ENCODE assay signal across 8 cellular contexts in the genomic region with DNA sequence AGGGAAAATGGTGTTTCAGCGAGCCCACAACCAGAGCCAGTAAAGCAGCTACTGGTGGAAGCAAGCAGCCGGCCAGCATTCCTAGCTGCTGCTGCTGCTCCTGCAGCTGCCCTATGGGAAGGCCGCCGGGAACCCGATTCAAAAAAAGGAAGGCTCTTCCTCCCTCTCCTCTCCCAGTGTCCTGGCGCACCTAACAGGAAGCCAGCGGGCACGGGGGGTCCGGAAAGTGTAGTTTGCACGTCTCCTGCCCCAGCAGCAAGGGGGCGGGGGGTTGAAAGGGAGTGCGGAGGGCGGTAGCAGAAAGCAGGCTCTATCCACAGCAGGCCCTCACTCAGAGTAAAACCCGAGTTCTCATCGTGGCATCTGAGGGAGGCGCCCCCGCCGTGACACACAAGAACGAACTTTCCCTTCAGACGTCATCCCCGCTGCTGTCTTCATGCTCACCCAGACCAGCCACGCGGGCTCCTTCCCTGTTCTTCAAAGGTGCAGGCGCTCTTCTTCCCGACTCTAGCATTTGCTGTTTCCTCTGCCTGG. TPM values are rescaled to one million over a fixed set of nuclear protein-coding genes. Genes with fewer than 3 reads are reported as not detected.
A peak's percentile ranks its signal among the peaks of the same experiment; 100 is the strongest.
DNase-seq lines count a peak whose midpoint lies in the region; ATAC-seq and TF ChIP-seq lines count a peak whose summit lies in the region.

No MANE protein-coding gene starts in this region.

- H3K36me3 Mint-ChIP-seq in MCF 10A (ENCODE audit: insufficient read depth, unreplicated experiment): no peaks in the 10 kb centered on the region

- no peak overlapping the region for H3K27ac Mint-ChIP-seq in MCF 10A (ENCODE audit: low read depth, unreplicated experiment)

- H3K4me2 ChIP-seq in skeletal muscle satellite cell (ENCODE audit: low read length): peak overlapping the region; percentile 80

- TF ChIP-seq CTCF in breast epithelium (IDR thresholded peaks at IDR 0.05) (peak in 1 of 3 donors; percentile 9), MCF 10A (IDR thresholded peaks at IDR 0.05; ENCODE audit: unreplicated experiment) (no peak), astrocyte of the spinal cord (IDR thresholded peaks at IDR 0.05; ENCODE audit: low read depth, low read length) (no peak)

- H3K4me3 ChIP-seq in breast epithelium (peak overlapping the region; percentile 33 to 66 (median 45)), astrocyte of the spinal cord (ENCODE audit: low read depth, low read length) (no peak overlapping the region), skeletal muscle satellite cell (ENCODE audit: low read length) (peak overlapping the region; percentile 58)

- CTCF ChIA-PET in MCF 10A (lab: Yijun Ruan, JAX): interaction anchor here (0.8 to 6.6 kb wide), 5 partner anchors 30 to 275 kb away, joined by 3 to 43 read pairs (median 4); no protein-coding TSS in a partner anchor

- POLR2A ChIA-PET in MCF 10A (lab: Yijun Ruan, JAX): no interaction called here

- TF ChIP-seq POLR2A in breast epithelium (IDR thresholded peaks at IDR 0.05): no peak

- peaks cover 8% of the 10 kb centered on the region for H3K4me1 Mint-ChIP-seq in MCF 10A (ENCODE audit: insufficient read depth, unreplicated experiment)

- peak in 1 of 2 donors; percentile 43 for DNase-seq in breast epithelium (ENCODE audit: low spot score in 2 of 2)
- no peak for DNase-seq in MCF 10A (ENCODE audit: unreplicated experiment)
- peak; percentile 63 for DNase-seq in astrocyte of the spinal cord (ENCODE audit: low read depth, low spot score)
- peak; percentile 70 for DNase-seq in iPS-NIHi7 (ENCODE audit: extremely low spot score)
- no peak for DNase-seq in NCI-H2171 treated with DMSO at 0.1 percent for 48 hours (lab: John Stamatoyannopoulos, UW)

- H3K9me3 Mint-ChIP-seq in MCF 10A (ENCODE audit: unreplicated experiment): no peaks in the 10 kb centered on the region

- no peaks in the 10 kb centered on the region for H3K27me3 ChIP-seq in breast epithelium
- peaks cover 3% of the 10 kb centered on the region for H3K27me3 ChIP-seq in skeletal muscle satellite cell (ENCODE audit: control insufficient read depth, insufficient read depth, low read length)

- no peak for ATAC-seq in HG03469 (IDR thresholded peaks at IDR 0.05; ENCODE audit: unreplicated experiment)
- no peak for ATAC-seq in GM21619 (IDR thresholded peaks at IDR 0.05; ENCODE audit: unreplicated experiment)

- H3K9me3 ChIP-seq in breast epithelium (no peaks in the 10 kb centered on the region), skeletal muscle satellite cell (replicated peaks; ENCODE audit: low read length) (no peaks in the 10 kb centered on the region)

- BruUV-seq in MCF 10A (replicated peaks; lab: Mats Ljungman, UMichigan): no TSS peak

- in situ Hi-C loops in astrocyte of the spinal cord (cut with HindIII; ENCODE audit: low sequenced_read_pairs): no loop called here

- intact Hi-C loops in breast epithelium (cut with DNase I; ENCODE audit: low total_unique reads): no loop called here
- intact Hi-C loops in MCF 10A (cut with micrococcal nuclease): no loop called here

- no peaks in the 10 kb centered on the region for H3K4me1 ChIP-seq in breast epithelium
- H3K4me1 ChIP-seq in skeletal muscle satellite cell (ENCODE audit: control insufficient read depth, insufficient read depth, low read length): peaks cover 18% of the 10 kb centered on the region

- peak overlapping the region; percentile 57 for H3K9ac ChIP-seq in skeletal muscle satellite cell (ENCODE audit: low read depth, low read length)

- H3K4me3 Mint-ChIP-seq in MCF 10A (ENCODE audit: unreplicated experiment): no peak overlapping the region

- peak overlapping the region; percentile 69 to 76 for H3K27ac ChIP-seq in breast epithelium

- H3K27me3 Mint-ChIP-seq in MCF 10A (ENCODE audit: insufficient read depth, unreplicated experiment): no peaks in the 10 kb centered on the region

- no peaks in the 10 kb centered on the region for H3K36me3 ChIP-seq in breast epithelium
- no peaks in the 10 kb centered on the region for H3K36me3 ChIP-seq in skeletal muscle satellite cell (ENCODE audit: insufficient read depth, low read length)

RNA-seq across cellular contexts. Expression of gene GRXCR2, which starts 16.5 kb away (rescaled TPM):
- under 1 TPM in 1 of 3 donors, not detected in 2; 0.29 TPM for total RNA-seq in breast epithelium
- not detected in 2 replicates for total RNA-seq in MCF 10A (2022)
- not detected in 2 replicates for total RNA-seq in skeletal muscle satellite cell (2012; rRNA removed)

RNA-seq across cellular contexts. Expression of gene PRELID2, which starts 21.2 kb away (rescaled TPM):
- total RNA-seq in breast epithelium: 10 to 100 TPM; 15.5 to 24.6 (median 23.1) TPM
- 11.4 and 11.7 TPM in 2 replicates for total RNA-seq in MCF 10A (2022)
- total RNA-seq in skeletal muscle satellite cell (2012; rRNA removed): 11.4 and 16.4 TPM in 2 replicates

Comparison
In these comparisons a context has a peak if more than half of its experiments do, and no peak if none do; other contexts are left out.
1. DNase-seq: peak in astrocyte of the spinal cord (single experiment) and iPS-NIHi7 (single experiment); none in MCF 10A (single experiment) and NCI-H2171 treated with DMSO at 0.1 percent for 48 hours (single experiment).